21 cellular contexts compared by ENCODE assay signal in genomic region chr14:39080886-39081285, GRCh38.
"Had no signal": no experiment of that assay in that cellular context is flagged by ENCODE, and none has a peak within 500 bp of the region (broad histone marks: within the 10 kb centered on the region; RNA-seq: fewer than 3 reads in every experiment).

No MANE protein-coding gene starts in this region.

- H3K27me3 Mint-ChIP-seq: naive B cell; stimulated activated naive CD8-positive, alpha-beta T cell treated with anti-CD3 and anti-CD28 coated beads, Interleukin-15, amount 100 ng/mL, for 72 hours; type B pancreatic cell had no signal

- H3K4me1 Mint-ChIP-seq: mesothelial cell of epicardium; nephron; neural crest cell; stimulated activated effector memory CD8-positive, alpha-beta T cell treated with anti-CD3 and anti-CD28 coated beads, Interleukin-12 subunit alpha, Interleukin-12 subunit beta, amount 100 ng/mL, for 72 hours had no signal

- H3K4me3 Mint-ChIP-seq: mesothelial cell of epicardium; naive B cell; nephron; neural crest cell; stimulated activated effector memory CD8-positive, alpha-beta T cell treated with anti-CD3 and anti-CD28 coated beads, Interleukin-12 subunit alpha, Interleukin-12 subunit beta, amount 100 ng/mL, for 72 hours; stimulated activated naive CD8-positive, alpha-beta T cell treated with anti-CD3 and anti-CD28 coated beads, Interleukin-15, amount 100 ng/mL, for 72 hours; type B pancreatic cell had no signal

- ATAC-seq: right cardiac atrium; stimulated activated effector memory CD8-positive, alpha-beta T cell treated with anti-CD3 and anti-CD28 coated beads, Interleukin-12 subunit alpha, Interleukin-12 subunit beta, amount 100 ng/mL, for 72 hours; stimulated activated naive CD8-positive, alpha-beta T cell treated with anti-CD3 and anti-CD28 coated beads, Interleukin-15, amount 100 ng/mL, for 72 hours had no signal

- H3K9me3 Mint-ChIP-seq: mesothelial cell of epicardium; naive B cell; nephron; neural crest cell; stimulated activated effector memory CD8-positive, alpha-beta T cell treated with anti-CD3 and anti-CD28 coated beads, Interleukin-12 subunit alpha, Interleukin-12 subunit beta, amount 100 ng/mL, for 72 hours; stimulated activated naive CD8-positive, alpha-beta T cell treated with anti-CD3 and anti-CD28 coated beads, Interleukin-15, amount 100 ng/mL, for 72 hours; type B pancreatic cell had no signal

- DNase-seq: hypothalamus; islet precursor cell; left ventricle myocardium inferior; mesendoderm; naive B cell; nucleus accumbens; retina; right cardiac atrium; sigmoid colon; small intestine; spleen; stimulated activated CD4-positive, alpha-beta T cell treated with anti-CD3 and anti-CD28 coated beads, Interleukin-4, amount 100 ng/mL, for 24 hours; stimulated activated naive CD4-positive, alpha-beta T cell treated with Interleukin-2 at 50 U/mL for 16 hours; stimulated activated naive CD8-positive, alpha-beta T cell treated with anti-CD3 and anti-CD28 coated beads, Interleukin-15, amount 100 ng/mL, for 72 hours; substantia nigra; uterus had no signal

- H3K27ac Mint-ChIP-seq: mesothelial cell of epicardium; nephron; stimulated activated effector memory CD8-positive, alpha-beta T cell treated with anti-CD3 and anti-CD28 coated beads, Interleukin-12 subunit alpha, Interleukin-12 subunit beta, amount 100 ng/mL, for 72 hours; type B pancreatic cell had no signal
